Comparison of ENCODE assay signal across 8 cellular contexts in the genomic region with DNA sequence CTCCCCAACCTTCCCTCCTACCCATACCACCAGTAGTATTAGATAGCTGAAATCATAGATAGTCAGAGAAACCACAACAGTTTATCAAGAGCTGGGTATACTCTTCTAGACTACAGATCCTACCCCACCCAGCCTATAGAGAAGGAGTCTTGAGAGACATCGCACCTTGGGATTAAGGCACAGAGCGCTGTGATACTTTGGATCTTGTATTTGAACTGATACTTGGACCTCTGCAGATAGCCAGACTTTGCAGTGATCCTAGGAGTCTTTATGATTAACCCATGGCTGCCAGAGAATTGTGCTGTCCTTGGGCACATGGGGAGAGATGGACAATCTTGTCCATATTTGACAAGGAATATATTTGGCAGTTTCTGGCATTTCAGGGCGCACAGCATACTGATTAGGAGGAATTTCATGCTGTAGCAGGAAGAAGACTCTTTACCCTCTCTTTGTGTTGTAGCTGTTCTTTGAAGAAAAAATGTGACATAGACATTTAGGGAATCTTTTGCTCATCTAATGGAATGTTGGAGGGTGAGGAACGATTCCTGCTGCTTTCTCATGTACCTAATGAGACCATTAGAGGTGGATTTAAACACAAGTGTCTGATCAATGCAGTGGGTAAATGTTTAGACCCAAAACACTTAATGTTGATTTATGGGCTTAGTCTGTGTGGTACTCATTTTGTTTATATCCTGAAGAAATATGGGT. TPM values are rescaled to one million over a fixed set of nuclear protein-coding genes. Genes with fewer than 3 reads are reported as not detected.
DNase-seq lines count a peak whose midpoint lies in the region; FAIRE-seq and TF ChIP-seq lines count a peak whose summit lies in the region.

No MANE protein-coding gene starts in this region.

- TF ChIP-seq CTCF in bronchial epithelial cell (IDR thresholded peaks at IDR 0.05; ENCODE audit: insufficient read depth, low read length, severe bottlenecking) (no peak), lower leg skin (IDR thresholded peaks at IDR 0.05) (no peak), tibial artery (IDR thresholded peaks at IDR 0.05) (no peak)

- H3K27me3 ChIP-seq in bronchial epithelial cell (ENCODE audit: control insufficient read depth, insufficient read depth, low read length) = no peaks in the 10 kb centered on the region
- H3K27me3 ChIP-seq in tibial artery = no peaks in the 10 kb centered on the region

- TF ChIP-seq POLR2A in lower leg skin (IDR thresholded peaks at IDR 0.05) = no peak

- FAIRE-seq in bronchial epithelial cell (lab: Jason Lieb, UNC) = no peak

- intact Hi-C loops in lower leg skin (cut with DNase I; ENCODE audit: low total_unique reads) (no loop called here), tibial artery (cut with DNase I; ENCODE audit: low total_unique reads) (loop anchor here (2.0 kb wide), 1 partner anchor 114 kb away; no protein-coding TSS in a partner anchor)

- peaks cover 0 to 71% (median 39%) of the 10 kb centered on the region in 4 donors for H3K4me1 ChIP-seq in tibial artery

- DNase-seq in AG08395 (ENCODE audit: low spot score) (peak; percentile 24), bronchial epithelial cell (ENCODE audit: low read depth) (peak; percentile 39), lower leg skin (ENCODE audit: low spot score in 2 of 2) (no peak), tibial artery (no peak), NOMO-1 treated with DMSO at 0.1 percent for 48 hours (lab: John Stamatoyannopoulos, UW; ENCODE audit: unreplicated experiment) (no peak), NCI-H1694 (lab: John Stamatoyannopoulos, UW) (no peak), NCI-H1105 (lab: John Stamatoyannopoulos, UW) (no peak)

- H3K9me3 ChIP-seq in KOPT-K1 (ENCODE audit: insufficient read depth, low read length, poor library complexity, severe bottlenecking) (no peaks in the 10 kb centered on the region), tibial artery (no peaks in the 10 kb centered on the region)

- H3K27ac ChIP-seq in KOPT-K1 (ENCODE audit: low read depth, low read length, poor library complexity, severe bottlenecking) = peak overlapping the region; percentile 45
- H3K27ac ChIP-seq in tibial artery = peak overlapping the region; percentile 89

- 8 to 9% methylated on average over 4 of the region's 4 CpGs for whole genome bisulfite sequencing in lower leg skin, 2 donors

- peak overlapping the region; percentile 52 for H3K4me3 ChIP-seq in bronchial epithelial cell (ENCODE audit: low read depth, low read length)
- peak overlapping the region; percentile 35 for H3K4me3 ChIP-seq in lower leg skin (ENCODE audit: low read depth, poor library complexity, severe bottlenecking)
- peak overlapping the region; percentile 62 to 74 for H3K4me3 ChIP-seq in tibial artery

- H3K36me3 ChIP-seq in KOPT-K1 (ENCODE audit: insufficient read depth, low read length) = no peaks in the 10 kb centered on the region
- H3K36me3 ChIP-seq in bronchial epithelial cell (ENCODE audit: control insufficient read depth, insufficient read depth, low read length) = no peaks in the 10 kb centered on the region
- no peaks in the 10 kb centered on the region for H3K36me3 ChIP-seq in tibial artery

RNA-seq across cellular contexts. Expression of a gene that starts 1.0 kb away (rescaled TPM):
- total RNA-seq in bronchial epithelial cell (9.2 and 11.0 TPM in 2 replicates), lower leg skin (10 to 100 TPM; 12.7 to 14.9 (median 13.7) TPM)

RNA-seq across cellular contexts. Expression of a gene that starts 34.7 kb away (rescaled TPM):
- total RNA-seq in bronchial epithelial cell = 5.2 and 6.1 TPM in 2 replicates
- total RNA-seq in lower leg skin = 10 to 100 TPM in 1 of 4 donors, 1 to 10 TPM in 3; 4.3 to 12.6 (median 6.8) TPM

RNA-seq across cellular contexts. Expression of a gene that starts 54.3 kb away (rescaled TPM):
- total RNA-seq in bronchial epithelial cell (1.1 and 1.3 TPM in 2 replicates), lower leg skin (1 to 10 TPM; 1.3 to 2.3 (median 2.1) TPM)

Comparison
In these comparisons a context has a peak if more than half of its experiments do, and no peak if none do; other contexts are left out.
1. DNase-seq: peak in AG08395 (single experiment) and bronchial epithelial cell (single experiment); none in lower leg skin (0 of 2), tibial artery (0 of 2), NOMO-1 treated with DMSO at 0.1 percent for 48 hours (single experiment), NCI-H1694 (single experiment) and NCI-H1105 (single experiment).
2. Peak in every context shown above with its lines, with median percentiles within 50 percentile points of each other: H3K4me3 ChIP-seq.